13 cellular contexts compared by ENCODE assay signal in the genomic region with DNA sequence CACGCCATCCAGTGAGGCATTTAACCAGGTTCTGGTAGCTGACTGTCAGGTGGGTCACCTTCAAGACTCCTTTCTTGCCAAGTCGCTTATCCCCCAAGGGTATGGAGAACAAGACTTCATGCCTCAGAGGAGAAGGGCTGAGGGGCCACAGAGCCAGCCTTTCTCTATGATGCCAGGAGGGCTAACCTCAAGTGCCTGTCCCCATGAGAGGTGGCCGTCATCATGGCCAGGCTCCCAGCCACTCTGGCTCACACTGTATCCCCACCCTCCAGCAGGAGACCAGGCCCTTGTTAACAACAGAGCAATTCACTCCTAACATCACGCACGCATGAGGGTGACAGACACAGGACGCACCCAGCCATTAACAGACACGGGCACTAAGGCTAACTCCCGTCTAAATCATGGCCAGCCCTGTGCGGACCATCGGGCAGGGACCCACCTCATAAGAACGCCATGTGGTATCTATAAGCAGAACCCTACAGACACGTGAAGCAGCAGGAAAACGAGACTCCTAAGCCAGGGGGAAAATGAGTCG. TPM values are rescaled to one million over a fixed set of nuclear protein-coding genes. Genes with fewer than 3 reads are reported as not detected.
A peak's percentile ranks its signal among the peaks of the same experiment; 100 is the strongest.
DNase-seq lines count a peak whose midpoint lies in the region; ATAC-seq and TF ChIP-seq lines count a peak whose summit lies in the region.
"Had no signal": no experiment of that assay in that cellular context is flagged by ENCODE, and none has a peak within 500 bp of the region (broad histone marks: within the 10 kb centered on the region; RNA-seq: fewer than 3 reads in every experiment).

No MANE protein-coding gene starts in this region.

- WGBS in mammary epithelial cell (ENCODE audit: low coverage, missing lambda C conversion rate), result 92% methylated on average over 14 of the region's 14 CpGs
- WGBS in mesenchymal stem cell, result 95% methylated on average over 14 of the region's 14 CpGs

- peaks cover 70% of the 10 kb centered on the region for H3K4me1 Mint-ChIP-seq in activated CD8-positive, alpha-beta T cell treated with anti-CD3 and anti-CD28 coated beads, Interleukin-2, amount 10 ng/mL, durations not matched to agents 7 days and 5 days (ENCODE audit: low read depth)
- H3K4me1 Mint-ChIP-seq in stimulated activated naive B cell treated with anti-CD40 and anti-IgM and Interleukin-4, amounts not matched to agents 10 μg/mL and 1 μg/mL and 100 μg/mL, for 72 hours, result peaks cover 53 to 68% of the 10 kb centered on the region in 2 donors

- H3K79me1 ChIP-seq in mesenchymal stem cell (replicated peaks; ENCODE audit: low read length, poor library complexity, severe bottlenecking), result peaks cover 35% of the 10 kb centered on the region

- H3K14ac ChIP-seq in mesenchymal stem cell (ENCODE audit: low read length in 2 of 2), result no peak overlapping the region

- dilution Hi-C loops in mammary epithelial cell (cut with HindIII; ENCODE audit: low sequenced_read_pairs), result no loop called here

- no peak overlapping the region for H2BK5ac ChIP-seq in mesenchymal stem cell (ENCODE audit: low read depth, low read length, poor library complexity, severe bottlenecking)

- peak overlapping the region in 1 of 2 experiments; percentile 52 for H2BK12ac ChIP-seq in mesenchymal stem cell (ENCODE audit: low read length in 2 of 2)

- H3K18ac ChIP-seq in mesenchymal stem cell (ENCODE audit: low read depth in 1 of 2, low read length in 2 of 2), result peak overlapping the region; percentile 8 to 38

- BruUV-seq in mammary epithelial cell (replicated peaks; lab: Mats Ljungman, UMichigan), result no TSS peak

- CTCF ChIA-PET in mammary epithelial cell (lab: Charles Lee; ENCODE audit: low non-redundant PET), result no interaction called here
- CTCF ChIA-PET in activated CD8-positive, alpha-beta T cell treated with anti-CD3 and anti-CD28 coated beads, Interleukin-2, amount 10 ng/mL, durations not matched to agents 7 days and 5 days (lab: Charles Lee), result interaction anchor here (0.6 to 1.4 kb wide), 3 partner anchors 10 to 371 kb away, joined by 3 to 4 read pairs (median 3); no protein-coding TSS in a partner anchor
- CTCF ChIA-PET in GM10248 (lab: Yijun Ruan, JAX), result interaction anchor here (0.5 to 1.4 kb wide), 2 partner anchors 15 to 1786 kb away, joined by 3 read pairs; no protein-coding TSS in a partner anchor

- peak overlapping the region; percentile 10 to 98 for H3K27ac ChIP-seq in breast epithelium
- no peak overlapping the region for H3K27ac ChIP-seq in mammary epithelial cell (ENCODE audit: insufficient read depth, low read depth, low read length)
- H3K27ac ChIP-seq in mesenchymal stem cell (ENCODE audit: low read length, poor library complexity, severe bottlenecking), result no peak overlapping the region

- no peak overlapping the region for H2BK15ac ChIP-seq in mesenchymal stem cell (ENCODE audit: low read depth, poor library complexity, severe bottlenecking)

- no peak overlapping the region for H3K4me3 Mint-ChIP-seq in activated CD8-positive, alpha-beta T cell treated with anti-CD3 and anti-CD28 coated beads, Interleukin-2, amount 10 ng/mL, durations not matched to agents 7 days and 5 days
- H3K4me3 Mint-ChIP-seq in stimulated activated naive B cell treated with anti-CD40 and anti-IgM and Interleukin-4, amounts not matched to agents 10 μg/mL and 1 μg/mL and 100 μg/mL, for 72 hours, result no peak overlapping the region

- no peak for TF ChIP-seq CTCF in breast epithelium (IDR thresholded peaks at IDR 0.05)
- no peak for TF ChIP-seq CTCF in mammary epithelial cell (conservative IDR thresholded peaks at IDR 0.05 in 1 of 2, IDR thresholded peaks at IDR 0.05 in 1 of 2; ENCODE audit: extremely low read depth in 1 of 2, insufficient read depth in 1 of 2, low read depth in 1 of 2, low read length in 2 of 2)
- no peak for TF ChIP-seq CTCF in GM10248 (IDR thresholded peaks at IDR 0.05; ENCODE audit: control extremely low read depth, extremely low read depth, low read depth, missing control alignments)

- H2BK120ac ChIP-seq in mesenchymal stem cell (ENCODE audit: low read depth, low read length), result no peak overlapping the region

- H3K9ac ChIP-seq in mammary epithelial cell (ENCODE audit: insufficient read depth, low read length), result no peak overlapping the region
- peak overlapping the region; percentile 68 for H3K9ac ChIP-seq in mesenchymal stem cell (ENCODE audit: low read length)

- ATAC-seq in activated CD8-positive, alpha-beta T cell treated with anti-CD3 and anti-CD28 coated beads, Interleukin-2, amount 10 ng/mL, durations not matched to agents 7 days and 5 days, result no peak
- no peak for ATAC-seq in stimulated activated naive B cell treated with anti-CD40 and anti-IgM and Interleukin-4, amounts not matched to agents 10 μg/mL and 1 μg/mL and 100 μg/mL, for 72 hours (replicated peaks)
- no peak for ATAC-seq in GM21526 (IDR thresholded peaks at IDR 0.05; ENCODE audit: low FRiP score, unreplicated experiment)

- H3K9me3 ChIP-seq in breast epithelium (no peaks in the 10 kb centered on the region), mammary epithelial cell (replicated peaks; ENCODE audit: insufficient read depth, low read length) (no peaks in the 10 kb centered on the region), mesenchymal stem cell (ENCODE audit: control insufficient read depth, low read length) (no peaks in the 10 kb centered on the region)

- intact Hi-C loops in breast epithelium (cut with DNase I; ENCODE audit: low total_unique reads) (no loop called here), mammary epithelial cell (cut with micrococcal nuclease) (loop anchor here (5.0 kb wide), 1 partner anchor 46 kb away; the partner anchor contains the start of gene ELL)

- H3K27ac Mint-ChIP-seq in activated CD8-positive, alpha-beta T cell treated with anti-CD3 and anti-CD28 coated beads, Interleukin-2, amount 10 ng/mL, durations not matched to agents 7 days and 5 days, result peak overlapping the region; percentile 12
- H3K27ac Mint-ChIP-seq in stimulated activated naive B cell treated with anti-CD40 and anti-IgM and Interleukin-4, amounts not matched to agents 10 μg/mL and 1 μg/mL and 100 μg/mL, for 72 hours, result peak overlapping the region; percentile 63

- peak overlapping the region; percentile 15 for H4K91ac ChIP-seq in mesenchymal stem cell (ENCODE audit: low read length)

- no peak overlapping the region for H3K23ac ChIP-seq in mesenchymal stem cell (ENCODE audit: low read length in 2 of 2)

- no peaks in the 10 kb centered on the region for H3K27me3 ChIP-seq in breast epithelium
- H3K27me3 ChIP-seq in mammary epithelial cell (ENCODE audit: insufficient read depth, low read length), result no peaks in the 10 kb centered on the region
- no peaks in the 10 kb centered on the region for H3K27me3 ChIP-seq in mesenchymal stem cell (ENCODE audit: control insufficient read depth in 1 of 2, insufficient read depth in 1 of 2, low read length in 2 of 2)

- no peak overlapping the region for H4K8ac ChIP-seq in mesenchymal stem cell (ENCODE audit: low read length)

- DNase-seq in breast epithelium (ENCODE audit: low spot score in 2 of 2), result no peak
- DNase-seq in mammary epithelial cell, result no peak
- no peak for DNase-seq in activated CD8-positive, alpha-beta T cell treated with anti-CD3 and anti-CD28 coated beads, Interleukin-2, amount 10 ng/mL, durations not matched to agents 7 days and 5 days
- DNase-seq in mesenchymal stem cell, result no peak
- DNase-seq in stimulated activated naive B cell treated with anti-CD40 and anti-IgM and Interleukin-4, amounts not matched to agents 10 μg/mL and 1 μg/mL and 100 μg/mL, for 72 hours, result no peak
- DNase-seq in GM03348 (ENCODE audit: low spot score), result no peak
- no peak for DNase-seq in GM10248 (ENCODE audit: extremely low spot score)
- DNase-seq: activated naive CD4-positive, alpha-beta T cell treated with anti-CD3 and anti-CD28 coated beads, Interleukin-2, amount 50 U/mL, for 16 hours; DMS79; NCI-H187 treated with DMSO at 0.1 percent for 48 hours; NCI-H774; T1000 had no signal

- H4K20me1 ChIP-seq in mammary epithelial cell (ENCODE audit: insufficient read depth, low read length), result no peaks in the 10 kb centered on the region

- H3K36me3 ChIP-seq in breast epithelium, result no peaks in the 10 kb centered on the region
- no peaks in the 10 kb centered on the region for H3K36me3 ChIP-seq in mammary epithelial cell (ENCODE audit: insufficient read depth, low read length)
- H3K36me3 ChIP-seq in mesenchymal stem cell (ENCODE audit: control insufficient read depth in 1 of 2, insufficient read depth in 2 of 2, low read depth in 1 of 2, low read length in 2 of 2), result peaks cover 13 to 24% of the 10 kb centered on the region in 2 experiments

- POLR2A ChIA-PET in activated CD8-positive, alpha-beta T cell treated with anti-CD3 and anti-CD28 coated beads, Interleukin-2, amount 10 ng/mL, durations not matched to agents 7 days and 5 days (lab: Charles Lee), result no interaction called here
- POLR2A ChIA-PET in GM10248 (lab: Yijun Ruan, JAX), result interaction anchor here (0.6 kb wide), 1 partner anchor 48 kb away, joined by 9 read pairs; no protein-coding TSS in a partner anchor

- H3K4ac ChIP-seq in mesenchymal stem cell (ENCODE audit: low read depth in 1 of 2, low read length in 2 of 2), result no peak overlapping the region

- H2AFZ ChIP-seq in mammary epithelial cell (ENCODE audit: low read depth, low read length) (no peak overlapping the region), mesenchymal stem cell (ENCODE audit: low read depth, low read length) (no peak overlapping the region)

- no peak for TF ChIP-seq POLR2A in breast epithelium (IDR thresholded peaks at IDR 0.05)

- no peak overlapping the region for H2AK5ac ChIP-seq in mesenchymal stem cell (ENCODE audit: low read length, severe bottlenecking)

- peaks cover 6% of the 10 kb centered on the region for H3K36me3 Mint-ChIP-seq in activated CD8-positive, alpha-beta T cell treated with anti-CD3 and anti-CD28 coated beads, Interleukin-2, amount 10 ng/mL, durations not matched to agents 7 days and 5 days (ENCODE audit: low read depth)
- peaks cover 19 to 30% of the 10 kb centered on the region in 2 donors for H3K36me3 Mint-ChIP-seq in stimulated activated naive B cell treated with anti-CD40 and anti-IgM and Interleukin-4, amounts not matched to agents 10 μg/mL and 1 μg/mL and 100 μg/mL, for 72 hours

- in situ Hi-C loops in mammary epithelial cell (cut with MboI; ENCODE audit: low sequenced_read_pairs in 2 of 2), result no loop called here

- no peaks in the 10 kb centered on the region for H3K27me3 Mint-ChIP-seq in activated CD8-positive, alpha-beta T cell treated with anti-CD3 and anti-CD28 coated beads, Interleukin-2, amount 10 ng/mL, durations not matched to agents 7 days and 5 days (ENCODE audit: low read depth)
- H3K27me3 Mint-ChIP-seq in stimulated activated naive B cell treated with anti-CD40 and anti-IgM and Interleukin-4, amounts not matched to agents 10 μg/mL and 1 μg/mL and 100 μg/mL, for 72 hours, result no peaks in the 10 kb centered on the region

- peaks cover 21 to 32% of the 10 kb centered on the region in 2 donors for H3K4me1 ChIP-seq in breast epithelium
- H3K4me1 ChIP-seq in mammary epithelial cell (ENCODE audit: insufficient read depth, low read length), result peaks cover 31% of the 10 kb centered on the region
- peaks cover 53% of the 10 kb centered on the region for H3K4me1 ChIP-seq in mesenchymal stem cell (ENCODE audit: control insufficient read depth, insufficient read depth, low read depth, low read length)

- H3K4me2 ChIP-seq in mammary epithelial cell (ENCODE audit: insufficient read depth, low read depth, low read length) (no peak overlapping the region), mesenchymal stem cell (ENCODE audit: low read length, poor library complexity, severe bottlenecking) (no peak overlapping the region)

- H3K4me3 ChIP-seq in breast epithelium (no peak overlapping the region), mammary epithelial cell (replicated peaks in 1 of 3; ENCODE audit: insufficient read depth in 1 of 3, low read depth in 2 of 3, low read length in 3 of 3) (no peak overlapping the region), mesenchymal stem cell (ENCODE audit: insufficient read depth in 1 of 2, low read depth in 1 of 2, low read length in 2 of 2) (peak overlapping the region in 1 of 2 experiments; percentile 54)

- H3K9me3 Mint-ChIP-seq in activated CD8-positive, alpha-beta T cell treated with anti-CD3 and anti-CD28 coated beads, Interleukin-2, amount 10 ng/mL, durations not matched to agents 7 days and 5 days (ENCODE audit: insufficient read depth), result no peaks in the 10 kb centered on the region
- H3K9me3 Mint-ChIP-seq in stimulated activated naive B cell treated with anti-CD40 and anti-IgM and Interleukin-4, amounts not matched to agents 10 μg/mL and 1 μg/mL and 100 μg/mL, for 72 hours, result no peaks in the 10 kb centered on the region

- H3K79me2 ChIP-seq in mammary epithelial cell (ENCODE audit: insufficient read depth, low read length), result peaks cover 94% of the 10 kb centered on the region

RNA-seq across cellular contexts. Expression of gene ISYNA1, which starts 38.6 kb away (rescaled TPM):
- total RNA-seq in breast epithelium, result 10 to 100 TPM in 2 of 3 donors, 1 to 10 TPM in 1; 7.4 to 42.9 (median 40.2) TPM
- 10 to 100 TPM; 13.0 to 26.3 TPM for total RNA-seq in mammary epithelial cell
- polyA plus RNA-seq in mammary epithelial cell, result 14.9 TPM
- polyA minus RNA-seq in mammary epithelial cell, result 10.4 TPM
- total RNA-seq in activated CD8-positive, alpha-beta T cell treated with anti-CD3 and anti-CD28 coated beads, Interleukin-2, amount 10 ng/mL, durations not matched to agents 7 days and 5 days, result 10 to 100 TPM; 26.7 to 33.5 TPM
- polyA plus RNA-seq in mesenchymal stem cell (2013, experiment 1 of 2), result 83.2 TPM
- 85.1 TPM for polyA plus RNA-seq in mesenchymal stem cell (2013, experiment 2 of 2)

RNA-seq across cellular contexts. Expression of gene ELL, which starts 45.3 kb away (rescaled TPM):
- total RNA-seq in breast epithelium (10 to 100 TPM; 13.0 to 22.3 (median 15.7) TPM), mammary epithelial cell (10 to 100 TPM; 17.3 to 27.7 TPM)
- 9.5 TPM for polyA plus RNA-seq in mammary epithelial cell
- polyA minus RNA-seq in mammary epithelial cell, result 10.9 TPM
- 10 to 100 TPM; 20.8 to 22.3 TPM for total RNA-seq in activated CD8-positive, alpha-beta T cell treated with anti-CD3 and anti-CD28 coated beads, Interleukin-2, amount 10 ng/mL, durations not matched to agents 7 days and 5 days
- 9.8 TPM for polyA plus RNA-seq in mesenchymal stem cell (2013, experiment 1 of 2)
- polyA plus RNA-seq in mesenchymal stem cell (2013, experiment 2 of 2), result 9.8 TPM

RNA-seq across cellular contexts. Expression of gene SSBP4, which starts 57.4 kb away (rescaled TPM):
- 10 to 100 TPM; 29.4 to 71.8 (median 46.7) TPM for total RNA-seq in breast epithelium
- total RNA-seq in mammary epithelial cell, result 10 to 100 TPM; 34.0 to 41.0 TPM
- 14.3 TPM for polyA plus RNA-seq in mammary epithelial cell
- polyA minus RNA-seq in mammary epithelial cell, result 1.7 TPM
- 100 to 1,000 TPM; 198 to 204 TPM for total RNA-seq in activated CD8-positive, alpha-beta T cell treated with anti-CD3 and anti-CD28 coated beads, Interleukin-2, amount 10 ng/mL, durations not matched to agents 7 days and 5 days
- polyA plus RNA-seq in mesenchymal stem cell (2013, experiment 1 of 2), result 88.5 TPM
- polyA plus RNA-seq in mesenchymal stem cell (2013, experiment 2 of 2), result 97.4 TPM

Comparison
In these comparisons a context has a peak if more than half of its experiments do, and no peak if none do; other contexts are left out.
1. H3K27ac ChIP-seq: peak in breast epithelium (2 of 2); none in mammary epithelial cell (single experiment) and mesenchymal stem cell (single experiment).